ENCODE assay signal across 13 cellular contexts in the genomic region with DNA sequence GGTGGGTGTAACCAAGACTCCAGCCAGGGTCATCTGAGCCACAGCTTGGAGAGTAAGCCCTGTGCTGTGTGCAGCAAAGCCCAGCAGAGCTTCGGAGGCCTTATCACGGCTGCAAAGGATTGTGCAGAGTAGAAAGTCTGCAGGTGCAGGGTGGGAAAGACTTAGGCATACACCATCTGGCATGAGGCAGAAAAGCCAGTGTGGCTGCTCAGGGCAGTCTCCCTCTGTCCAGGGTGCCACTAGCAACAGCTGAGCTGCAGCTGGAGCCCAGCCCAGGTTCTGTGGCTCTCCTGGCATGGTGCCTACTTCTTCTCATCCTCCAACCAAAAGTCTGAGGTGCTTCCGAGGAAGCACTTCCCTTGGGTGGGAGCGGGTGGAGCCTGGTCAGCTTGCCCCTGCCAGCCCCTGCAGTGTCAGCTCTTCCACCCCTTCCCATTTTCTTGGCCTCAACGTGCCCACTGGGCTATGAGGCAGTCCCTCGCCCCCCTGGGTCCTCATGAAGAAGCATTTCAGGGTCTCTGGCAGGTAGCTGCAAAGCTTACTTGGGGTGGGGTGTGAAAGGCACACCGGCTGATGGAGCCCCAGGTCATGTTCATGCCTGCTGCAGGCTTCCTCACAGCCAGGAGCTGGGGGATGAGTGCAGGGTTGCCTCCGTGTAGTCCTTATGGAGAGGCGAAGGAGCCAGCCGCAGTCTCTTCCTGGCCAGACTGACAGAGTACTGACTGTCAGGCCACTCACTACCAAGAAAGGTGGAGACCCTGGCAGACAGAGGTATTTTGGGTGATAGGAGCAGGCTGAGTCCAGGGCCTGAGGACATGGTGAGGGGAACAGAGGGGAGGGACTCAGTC. TPM values are rescaled to one million over a fixed set of nuclear protein-coding genes. Genes with fewer than 3 reads are reported as not detected.
DNase-seq lines count a peak whose midpoint lies in the region; ATAC-seq and TF ChIP-seq lines count a peak whose summit lies in the region.
"Had no signal": no experiment of that assay in that cellular context is flagged by ENCODE, and none has a peak within 500 bp of the region (broad histone marks: within the 10 kb centered on the region; RNA-seq: fewer than 3 reads in every experiment).

No MANE protein-coding gene starts in this region.

- H3K27ac ChIP-seq in VCaP = 0 out of 2 replicates have a peak overlapping the region, but pooled peaks have one; percentile 16
- H3K27ac ChIP-seq in osteoblast (ENCODE audit: low read depth, low read length) = no peak overlapping the region

- H3K36me3 Mint-ChIP-seq in natural killer cell = no peaks in the 10 kb centered on the region
- H3K36me3 Mint-ChIP-seq: stimulated activated naive B cell treated with anti-CD40 and anti-IgM and Interleukin-4, amounts not matched to agents 10 μg/mL and 1 μg/mL and 100 μg/mL, for 72 hours had no signal

- H3K36me3 ChIP-seq in osteoblast (ENCODE audit: insufficient read depth, low read length) = no peaks in the 10 kb centered on the region

- peaks cover 31 to 43% of the 10 kb centered on the region in 2 donors for H3K27me3 Mint-ChIP-seq in natural killer cell (ENCODE audit: low read depth in 2 of 2)

- H3K4me3 Mint-ChIP-seq in natural killer cell = no peak overlapping the region
- H3K4me3 Mint-ChIP-seq: neural crest cell; stimulated activated naive B cell treated with anti-CD40 and anti-IgM and Interleukin-4, amounts not matched to agents 10 μg/mL and 1 μg/mL and 100 μg/mL, for 72 hours had no signal

- peak; percentile 1 to 62 (median 19) for DNase-seq in NCI-H1417 (lab: John Stamatoyannopoulos, UW)
- no peak for DNase-seq in NCI-H1417 treated with DMSO at 0.1 percent for 48 hours (lab: John Stamatoyannopoulos, UW)
- peak; percentile 17 for DNase-seq in NCI-H1694 treated with DMSO at 0.1 percent for 48 hours (lab: John Stamatoyannopoulos, UW)
- DNase-seq in osteoblast (ENCODE audit: insufficient read length, low spot score, missing footprints) = peak; percentile 81
- DNase-seq in central memory CD4-positive, alpha-beta T cell = no peak
- DNase-seq in GF-D8 (lab: John Stamatoyannopoulos, UW) = no peak
- no peak for DNase-seq in natural killer cell
- DNase-seq: 8988T; MV-4-11; stimulated activated naive B cell treated with anti-CD40 and anti-IgM and Interleukin-4, amounts not matched to agents 10 μg/mL and 1 μg/mL and 100 μg/mL, for 72 hours had no signal

- H3K27ac Mint-ChIP-seq in natural killer cell = no peak overlapping the region
- H3K27ac Mint-ChIP-seq: stimulated activated naive B cell treated with anti-CD40 and anti-IgM and Interleukin-4, amounts not matched to agents 10 μg/mL and 1 μg/mL and 100 μg/mL, for 72 hours had no signal

- no peaks in the 10 kb centered on the region for H4K20me1 ChIP-seq in osteoblast (ENCODE audit: insufficient read depth, low read length)

- H3K9me3 ChIP-seq in osteoblast (ENCODE audit: low read depth, low read length) = no peaks in the 10 kb centered on the region

- intact Hi-C loops in natural killer cell (cut with micrococcal nuclease) = no loop called here

- no peaks in the 10 kb centered on the region for H3K4me1 ChIP-seq in osteoblast (ENCODE audit: insufficient read depth, low read length)

- TF ChIP-seq CTCF in VCaP (conservative IDR thresholded peaks at IDR 0.05) (no peak), osteoblast (IDR thresholded peaks at IDR 0.05; ENCODE audit: extremely low read depth, low read depth, low read length) (no peak), natural killer cell (IDR thresholded peaks at IDR 0.05) (no peak)

- H2AFZ ChIP-seq in osteoblast (ENCODE audit: low read length) = no peak overlapping the region

- no peak for ATAC-seq in natural killer cell
- ATAC-seq: stimulated activated naive B cell treated with anti-CD40 and anti-IgM and Interleukin-4, amounts not matched to agents 10 μg/mL and 1 μg/mL and 100 μg/mL, for 72 hours had no signal

- H3K79me2 ChIP-seq in osteoblast (ENCODE audit: insufficient read depth, low read length) = no peaks in the 10 kb centered on the region

- no peak overlapping the region for H3K4me2 ChIP-seq in osteoblast (ENCODE audit: insufficient read depth, low read length)

- H3K27me3 ChIP-seq in osteoblast (ENCODE audit: insufficient read depth, low read length) = no peaks in the 10 kb centered on the region

- H3K4me3 ChIP-seq in osteoblast (ENCODE audit: insufficient read depth, low read length) = no peak overlapping the region

- no peaks in the 10 kb centered on the region for H3K9me3 Mint-ChIP-seq in natural killer cell
- H3K9me3 Mint-ChIP-seq: neural crest cell; stimulated activated naive B cell treated with anti-CD40 and anti-IgM and Interleukin-4, amounts not matched to agents 10 μg/mL and 1 μg/mL and 100 μg/mL, for 72 hours had no signal

- H3K4me1 Mint-ChIP-seq in natural killer cell = peaks cover 5 to 9% of the 10 kb centered on the region in 2 donors

RNA-seq across cellular contexts. Expression of gene AMER3, which starts 4.8 kb away (rescaled TPM):
- total RNA-seq in osteoblast (not detected in 2 replicates), natural killer cell (not detected)
- total RNA-seq: kidney epithelial cell had no signal

RNA-seq across cellular contexts. Expression of gene GPR148, which starts 31.3 kb away (rescaled TPM):
- total RNA-seq in osteoblast = not detected in 2 replicates
- total RNA-seq in natural killer cell = not detected
- total RNA-seq: kidney epithelial cell, neural crest cell had no signal

Comparison
In these comparisons a context has a peak if more than half of its experiments do, and no peak if none do; other contexts are left out.
1. DNase-seq: peak in NCI-H1417 (3 of 3), NCI-H1694 treated with DMSO at 0.1 percent for 48 hours (single experiment) and osteoblast (single experiment); none in NCI-H1417 treated with DMSO at 0.1 percent for 48 hours (single experiment), central memory CD4-positive, alpha-beta T cell (single experiment), GF-D8 (single experiment) and natural killer cell (single experiment).